ENCODE assay signal across 8 cellular contexts in genomic region chr15:88620995-88621772, GRCh38. TPM values are rescaled to one million over a fixed set of nuclear protein-coding genes. Genes with fewer than 3 reads are reported as not detected.
A peak's percentile ranks its signal among the peaks of the same experiment; 100 is the strongest.
DNase-seq lines count a peak whose midpoint lies in the region; ATAC-seq, FAIRE-seq and TF ChIP-seq lines count a peak whose summit lies in the region.

Gene AEN, plus strand, starts transcription at chr15:88621340. Its CDS starts 4,870 bp downstream, at chr15:88626210.

- in situ Hi-C loops in Caki2 (cut with HindIII; ENCODE audit: low pct_unique_long_range_greater_than_20kb, low sequenced_read_pairs), result no loop called here

- H2AFZ ChIP-seq in H1 (ENCODE audit: low read length) (no peak within 1 kb of the TSS), mesenchymal stem cell (ENCODE audit: low read depth, low read length) (peak within 1 kb of the TSS; percentile 24)

- H3K4ac ChIP-seq in H1 (replicated peaks; ENCODE audit: insufficient read length, low read depth, low read length) (peak within 1 kb of the TSS; percentile 99), mesenchymal stem cell (ENCODE audit: low read depth in 1 of 2, low read length in 2 of 2) (peak within 1 kb of the TSS; percentile 93 to 97)

- DNase-seq in Caki2 (ENCODE audit: low read depth), result peak; percentile 97
- DNase-seq in HUDEP-2 (lab: John Stamatoyannopoulos, UW; ENCODE audit: unreplicated experiment in 76 of 76), result peak in 75 of 76 experiments; percentile 35 to 96 (median 91)
- DNase-seq in NOMO-1 treated with dmso at 0.1 percent for 144 hours (lab: John Stamatoyannopoulos, UW; ENCODE audit: unreplicated experiment), result peak; percentile 94
- DNase-seq in activated CD8-positive, alpha-beta memory T cell treated with anti-CD3 and anti-CD28 coated beads for 4 hours (ENCODE audit: low read depth in 2 of 2), result peak; percentile 85 to 92
- DNase-seq in H1 (ENCODE audit: low read depth in 1 of 2, low spot score in 2 of 2), result peak; percentile 91 to 95
- DNase-seq in mesenchymal stem cell, result peak; percentile 96
- DNase-seq in stimulated activated CD8-positive, alpha-beta memory T cell treated with anti-CD3 and anti-CD28 coated beads, Interleukin-12 subunit alpha, Interleukin-12 subunit beta, amount 100 ng/mL, for 24 hours (ENCODE audit: extremely low read depth), result peak; percentile 80

- H3K9ac ChIP-seq in H1 (replicated peaks in 1 of 4; ENCODE audit: extremely low read depth in 1 of 4, low read depth in 3 of 4, low read length in 3 of 4) (peak within 1 kb of the TSS; percentile 92 to 95 (median 95)), mesenchymal stem cell (ENCODE audit: low read length) (peak within 1 kb of the TSS; percentile 99)

- 2% methylated on average over 53 of the region's 71 CpGs; no CpG with 5 or more reads in 1 of the 2 experiments for WGBS in H1 (ENCODE audit: extremely low coverage in 1 of 2, insufficient coverage in 1 of 2, insufficient read length in 1 of 2, insufficient replicate concordance in 2 of 2, low coverage in 1 of 2, low lambda C conversion rate in 2 of 2, missing lambda C conversion rate in 1 of 2), 2 experiments
- WGBS in mesenchymal stem cell, result 1% methylated on average over 66 of the region's 71 CpGs

- H2BK120ac ChIP-seq in H1 (replicated peaks; ENCODE audit: low read depth, low read length), result peak within 1 kb of the TSS; percentile 76
- H2BK120ac ChIP-seq in mesenchymal stem cell (ENCODE audit: low read depth, low read length), result peak within 1 kb of the TSS; percentile 98

- peak within 1 kb of the TSS; percentile 82 for H4K5ac ChIP-seq in H1 (ENCODE audit: insufficient read length, low read depth, low read length)

- CTCF ChIA-PET in H1 (lab: Charles Lee; ENCODE audit: partially characterized antibody), result interaction anchor here (1.1 to 1.5 kb wide), 3 partner anchors 12 to 171 kb away, joined by 3 to 4 read pairs (median 3); partner anchors contain the start of gene MRPS11

- peaks cover 4 to 20% (median 11%) of the 10 kb centered on the region in 4 experiments for H3K36me3 ChIP-seq in H1 (ENCODE audit: control insufficient read depth in 2 of 4, insufficient read depth in 4 of 4, low read length in 3 of 4)
- peaks cover 10 to 11% of the 10 kb centered on the region in 2 experiments for H3K36me3 ChIP-seq in mesenchymal stem cell (ENCODE audit: control insufficient read depth in 1 of 2, insufficient read depth in 2 of 2, low read depth in 1 of 2, low read length in 2 of 2)

- H3K23ac ChIP-seq in H1 (ENCODE audit: insufficient read length) (no peak within 1 kb of the TSS), mesenchymal stem cell (ENCODE audit: low read length in 2 of 2) (peak within 1 kb of the TSS in 1 of 2 experiments; percentile 99)

- H2BK20ac ChIP-seq in H1 (ENCODE audit: low read length), result no peak within 1 kb of the TSS

- no peak for TF ChIP-seq RAD21 in H1 (IDR thresholded peaks at IDR 0.05 in 1 of 2, conservative IDR thresholded peaks at IDR 0.05 in 1 of 2; ENCODE audit: low read depth in 2 of 2, low read length in 2 of 2)

- peaks cover 19% of the 10 kb centered on the region for H3K23me2 ChIP-seq in H1 (ENCODE audit: low read depth, low read length)

- H4K20me1 ChIP-seq in H1 (replicated peaks in 1 of 2; ENCODE audit: control insufficient read depth in 1 of 2, insufficient read depth in 2 of 2, low read length in 2 of 2), result peaks cover 31 to 34% of the 10 kb centered on the region in 2 experiments

- H4K91ac ChIP-seq in H1 (replicated peaks; ENCODE audit: insufficient read length, low read length), result peak within 1 kb of the TSS; percentile 98
- H4K91ac ChIP-seq in mesenchymal stem cell (ENCODE audit: low read length), result peak within 1 kb of the TSS; percentile 99

- no peaks in the 10 kb centered on the region for H3K9me3 ChIP-seq in H1 (ENCODE audit: insufficient read depth in 2 of 2, low read depth in 1 of 2, low read length in 1 of 2)
- H3K9me3 ChIP-seq in mesenchymal stem cell (ENCODE audit: control insufficient read depth, low read length), result no peaks in the 10 kb centered on the region

- peak within 1 kb of the TSS; percentile 89; the same call in 1 of the 2 replicates for H2BK12ac ChIP-seq in H1 (ENCODE audit: low read depth, low read length)
- peak within 1 kb of the TSS; percentile 32 to 87 for H2BK12ac ChIP-seq in mesenchymal stem cell (ENCODE audit: low read length in 2 of 2)

- H3K27ac ChIP-seq in H1 (ENCODE audit: low read depth, low read length) (peak within 1 kb of the TSS; percentile 92), mesenchymal stem cell (ENCODE audit: low read length, poor library complexity, severe bottlenecking) (peak within 1 kb of the TSS; percentile 81)

- TF ChIP-seq POLR2A in H1 (IDR thresholded peaks at IDR 0.05; ENCODE audit: control extremely low read depth in 1 of 2, low read depth in 2 of 2, low read length in 2 of 2), result peak; percentile 83 to 96

- no peak for TF ChIP-seq EP300 in H1 (IDR thresholded peaks at IDR 0.05; ENCODE audit: borderline replicate concordance in 1 of 2, low read depth in 2 of 2, low read length in 2 of 2)

- POLR2A ChIA-PET in H1 (lab: Charles Lee; ENCODE audit: partially characterized antibody), result interaction anchor here (0.8 to 4.5 kb wide), 11 partner anchors 8 to 153 kb away, joined by 3 to 38 read pairs (median 6); partner anchors contain the start of genes ISG20 and MRPS11

- peak; percentile 93 for ATAC-seq in GM21390 (IDR thresholded peaks at IDR 0.05; ENCODE audit: unreplicated experiment)

- peak within 1 kb of the TSS; percentile 49; the same call in 1 of the 2 replicates for H2BK15ac ChIP-seq in H1 (ENCODE audit: low read length)
- peak within 1 kb of the TSS; percentile 92 for H2BK15ac ChIP-seq in mesenchymal stem cell (ENCODE audit: low read depth, poor library complexity, severe bottlenecking)

- H4K8ac ChIP-seq in H1 (ENCODE audit: extremely low read depth, insufficient read depth, low read length), result peak within 1 kb of the TSS; percentile 94
- H4K8ac ChIP-seq in mesenchymal stem cell (ENCODE audit: low read length), result peak within 1 kb of the TSS; percentile 90

- peak within 1 kb of the TSS; percentile 99 for H2BK5ac ChIP-seq in H1 (ENCODE audit: low read depth, low read length)
- H2BK5ac ChIP-seq in mesenchymal stem cell (ENCODE audit: low read depth, low read length, poor library complexity, severe bottlenecking), result peak within 1 kb of the TSS; percentile 100

- peak within 1 kb of the TSS; percentile 95; the same call in 1 of the 2 replicates for H2AK5ac ChIP-seq in H1 (ENCODE audit: low read depth, low read length)
- H2AK5ac ChIP-seq in mesenchymal stem cell (ENCODE audit: low read length, severe bottlenecking), result peak within 1 kb of the TSS; percentile 87

- H3K79me2 ChIP-seq in H1 (ENCODE audit: control insufficient read depth in 1 of 2, insufficient read depth in 2 of 2, low read length in 2 of 2), result peaks cover 44 to 50% of the 10 kb centered on the region in 2 experiments

- H3K27me3 ChIP-seq in H1 (replicated peaks in 1 of 4; ENCODE audit: control insufficient read depth in 3 of 4, extremely low read depth in 1 of 4, insufficient read depth in 3 of 4, low read length in 3 of 4), result no peaks in the 10 kb centered on the region
- H3K27me3 ChIP-seq in mesenchymal stem cell (ENCODE audit: control insufficient read depth in 1 of 2, insufficient read depth in 1 of 2, low read length in 2 of 2), result no peaks in the 10 kb centered on the region

- H3K79me1 ChIP-seq in H1 (ENCODE audit: low read depth, low read length), result peaks cover 5% of the 10 kb centered on the region; the same call in 1 of the 2 replicates
- H3K79me1 ChIP-seq in mesenchymal stem cell (replicated peaks; ENCODE audit: low read length, poor library complexity, severe bottlenecking), result peaks cover 3% of the 10 kb centered on the region

- no peak for TF ChIP-seq CTCF in H1 (IDR thresholded peaks at IDR 0.05; ENCODE audit: control extremely low read depth in 1 of 3, insufficient read depth in 1 of 3, low read depth in 1 of 3, low read length in 3 of 3)

- H3K18ac ChIP-seq in H1 (ENCODE audit: extremely low read depth, low read length), result peak within 1 kb of the TSS; percentile 97
- peak within 1 kb of the TSS; percentile 95 to 99 for H3K18ac ChIP-seq in mesenchymal stem cell (ENCODE audit: low read depth in 1 of 2, low read length in 2 of 2)

- H3K4me3 ChIP-seq in H1 (ENCODE audit: extremely low read depth in 1 of 4, insufficient read depth in 2 of 4, low read depth in 3 of 4, low read length in 4 of 4) (peak within 1 kb of the TSS; percentile 81 to 99 (median 97)), mesenchymal stem cell (ENCODE audit: insufficient read depth in 1 of 2, low read depth in 1 of 2, low read length in 2 of 2) (peak within 1 kb of the TSS; percentile 95 to 98)

- H3K4me1 ChIP-seq in H1 (replicated peaks in 1 of 4; ENCODE audit: control insufficient read depth in 3 of 4, insufficient read depth in 4 of 4, low read length in 3 of 4) (peaks cover 12 to 24% (median 16%) of the 10 kb centered on the region in 4 experiments), mesenchymal stem cell (ENCODE audit: control insufficient read depth, insufficient read depth, low read depth, low read length) (peaks cover 22% of the 10 kb centered on the region)

- H3K14ac ChIP-seq in H1 (ENCODE audit: insufficient read length), result peak within 1 kb of the TSS; percentile 56
- H3K14ac ChIP-seq in mesenchymal stem cell (ENCODE audit: low read length in 2 of 2), result peak within 1 kb of the TSS in 1 of 2 experiments; percentile 87

- peak within 1 kb of the TSS; percentile 88 for H3K56ac ChIP-seq in H1 (replicated peaks; ENCODE audit: insufficient read length, low read depth, low read length)

- no peak for FAIRE-seq in H1 (lab: Jason Lieb, UNC)

- peak within 1 kb of the TSS; percentile 85 to 93 for H3K4me2 ChIP-seq in H1 (ENCODE audit: insufficient read depth in 1 of 2, low read depth in 2 of 2, low read length in 2 of 2)
- H3K4me2 ChIP-seq in mesenchymal stem cell (ENCODE audit: low read length, poor library complexity, severe bottlenecking), result peak within 1 kb of the TSS; percentile 96

TF ChIP-seq in H1, 55 proteins besides CTCF, POLR2A, EP300 and RAD21 (continues in another document):
- TF ChIP-seq ATF3 (IDR thresholded peaks at IDR 0.05; ENCODE audit: insufficient read depth, low read depth, low read length), result no peak

RNA-seq across cellular contexts. Expression of gene AEN, which starts in this region (rescaled TPM):
- 59.0 and 68.3 TPM in 2 replicates for total RNA-seq in Caki2 (2014; rRNA removed; shearing (Covaris generic); ENCODE audit: low replicate concordance)
- 122 and 125 TPM in 2 replicates for total RNA-seq in H1 (2021; fragmentation: NEBNext Ultra II Directional; extraction: Animal tissue kit (Norgen Biotek cat#: 25700))
- 112 and 167 TPM in 2 replicates for polyA plus RNA-seq in H1 (2011; rRNA removed)
- polyA plus RNA-seq in H1 (2011; cell fraction: cytosol; rRNA removed), result 150 TPM
- 209 TPM for polyA plus RNA-seq in H1 (2011; cell fraction: nucleus; rRNA removed)
- 89.9 to 128 TPM (median 107 TPM) in 4 replicates for polyA plus RNA-seq in H1 (2012, experiment 1 of 2)
- 126 TPM for polyA plus RNA-seq in H1 (2012, experiment 2 of 2)
- 61.5 TPM for polyA plus RNA-seq in H1 (2013, experiment 1 of 2)
- polyA plus RNA-seq in H1 (2013, experiment 2 of 2), result 61.2 TPM
- polyA minus RNA-seq in H1 (2011; rRNA and poly(A)+ RNA removed), result 157 and 180 TPM in 2 replicates
- 130 TPM for polyA minus RNA-seq in H1 (2011; cell fraction: cytosol; rRNA and poly(A)+ RNA removed)
- polyA minus RNA-seq in H1 (2011; cell fraction: nucleus; rRNA and poly(A)+ RNA removed), result 229 TPM
- 26.2 TPM for polyA plus RNA-seq in mesenchymal stem cell (2013, experiment 1 of 2)
- 25.8 TPM for polyA plus RNA-seq in mesenchymal stem cell (2013, experiment 2 of 2)

Comparison
In these comparisons a context has a peak if more than half of its experiments do, and no peak if none do; other contexts are left out.
1. Peak in every context shown above with its lines: DNase-seq, ATAC-seq, H3K4me3 ChIP-seq and H3K27ac ChIP-seq.